Comparison of ENCODE assay signal across 13 cellular contexts in the genomic region with DNA sequence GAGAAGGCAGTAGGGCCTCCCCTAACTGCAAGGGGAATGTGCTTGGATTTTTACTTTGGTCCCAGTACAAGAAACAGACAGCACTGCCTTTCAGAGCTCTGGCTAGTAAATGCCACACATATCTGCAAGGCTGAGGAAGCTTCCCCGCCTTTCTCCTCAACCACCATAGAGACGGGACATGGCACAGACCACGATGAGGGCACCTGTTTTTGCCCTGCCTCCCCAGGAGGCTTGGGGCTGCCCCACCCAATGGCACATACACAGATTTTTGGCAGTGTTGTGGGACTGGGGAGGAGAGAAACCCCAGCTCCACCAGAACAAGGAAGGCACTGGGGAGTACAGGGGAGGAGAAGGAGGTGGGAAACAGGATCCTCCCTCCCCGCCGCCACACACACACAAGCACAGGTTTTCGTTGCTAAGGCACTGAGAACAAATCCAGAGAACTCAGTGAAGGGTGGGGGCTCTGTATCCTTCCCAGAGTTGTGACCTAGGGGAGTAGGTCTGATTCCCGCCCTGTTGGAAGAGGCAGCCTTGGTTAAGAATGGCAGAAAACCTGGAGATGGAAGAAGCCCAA. TPM values are rescaled to one million over a fixed set of nuclear protein-coding genes. Genes with fewer than 3 reads are reported as not detected.
DNase-seq lines count a peak whose midpoint lies in the region; ATAC-seq and TF ChIP-seq lines count a peak whose summit lies in the region.
"Had no signal": no experiment of that assay in that cellular context is flagged by ENCODE, and none has a peak within 500 bp of the region (broad histone marks: within the 10 kb centered on the region; RNA-seq: fewer than 3 reads in every experiment).

No MANE protein-coding gene starts in this region.

- peaks cover 30% of the 10 kb centered on the region for H3K4me1 Mint-ChIP-seq in CD8-positive, alpha-beta T cell (ENCODE audit: low read depth)
- H3K4me1 Mint-ChIP-seq in T-helper 17 cell, result peaks cover 27% of the 10 kb centered on the region

- no peak for ATAC-seq in CD8-positive, alpha-beta T cell
- ATAC-seq in T-helper 17 cell (no peak), right cardiac atrium (peak in 1 of 2 donors; percentile 42), psoas muscle (no peak), HG03521 (IDR thresholded peaks at IDR 0.05; ENCODE audit: unreplicated experiment) (no peak)

- DNase-seq in CD8-positive, alpha-beta T cell, result no peak
- no peak for DNase-seq in T-helper 17 cell
- DNase-seq in right cardiac atrium, result peak in 1 of 3 donors; percentile 52
- DNase-seq in psoas muscle, result no peak
- DNase-seq in EL, result no peak
- no peak for DNase-seq in 8988T
- DNase-seq in GM19238 (ENCODE audit: insufficient read length, low spot score), result no peak
- DNase-seq: activated CD4-positive, alpha-beta T cell treated with anti-CD3 and anti-CD28 coated beads for 48 hours; brain microvascular endothelial cell; foreskin melanocyte; NCI-H226 had no signal

- peaks cover 45% of the 10 kb centered on the region for H3K36me3 Mint-ChIP-seq in CD8-positive, alpha-beta T cell
- H3K36me3 Mint-ChIP-seq in T-helper 17 cell (ENCODE audit: low read depth), result peaks cover 2% of the 10 kb centered on the region

- CTCF ChIA-PET in CD8-positive, alpha-beta T cell (lab: Charles Lee), result no interaction called here

- peaks cover 7% of the 10 kb centered on the region for H3K4me1 ChIP-seq in CD8-positive, alpha-beta T cell (ENCODE audit: insufficient read depth, low read length)
- H3K4me1 ChIP-seq in right cardiac atrium (ENCODE audit: control insufficient read depth, insufficient read depth, low read length) (peaks cover 22% of the 10 kb centered on the region), psoas muscle (peaks cover 6% of the 10 kb centered on the region)

- WGBS in right cardiac atrium, result 59% methylated on average over 7 of the region's 7 CpGs
- 68 to 75% (median 73%) methylated on average over 7 of the region's 7 CpGs for WGBS in psoas muscle, 3 donors

- H3K27me3 ChIP-seq in CD8-positive, alpha-beta T cell (ENCODE audit: insufficient read depth, low read length), result no peaks in the 10 kb centered on the region
- no peaks in the 10 kb centered on the region for H3K27me3 ChIP-seq in right cardiac atrium (ENCODE audit: control insufficient read depth, insufficient read depth)
- H3K27me3 ChIP-seq in psoas muscle (ENCODE audit: insufficient read depth in 3 of 3, low read length in 2 of 3), result no peaks in the 10 kb centered on the region
- H3K27me3 ChIP-seq: brain microvascular endothelial cell, SJSA1 had no signal

- H3K9me3 Mint-ChIP-seq in CD8-positive, alpha-beta T cell, result no peaks in the 10 kb centered on the region

- TF ChIP-seq CTCF in CD8-positive, alpha-beta T cell (IDR thresholded peaks at IDR 0.05), result no peak
- TF ChIP-seq CTCF in psoas muscle (IDR thresholded peaks at IDR 0.05), result no peak

- H3K27ac Mint-ChIP-seq in CD8-positive, alpha-beta T cell, result peak overlapping the region; percentile 72
- peak overlapping the region; percentile 84 for H3K27ac Mint-ChIP-seq in T-helper 17 cell

- H3K9me3 ChIP-seq in CD8-positive, alpha-beta T cell (ENCODE audit: low read length), result no peaks in the 10 kb centered on the region
- no peaks in the 10 kb centered on the region for H3K9me3 ChIP-seq in T-helper 17 cell (ENCODE audit: control insufficient read depth, low read length, poor library complexity, severe bottlenecking)
- H3K9me3 ChIP-seq in right cardiac atrium (ENCODE audit: control insufficient read depth, low read length), result no peaks in the 10 kb centered on the region
- H3K9me3 ChIP-seq in psoas muscle, result no peaks in the 10 kb centered on the region
- H3K9me3 ChIP-seq: SJSA1 had no signal

- peaks cover 16% of the 10 kb centered on the region for H3K36me3 ChIP-seq in CD8-positive, alpha-beta T cell (ENCODE audit: insufficient read depth, low read length)
- H3K36me3 ChIP-seq in psoas muscle (ENCODE audit: insufficient read depth in 1 of 2, low read depth in 1 of 2), result peaks cover 0 to 52% of the 10 kb centered on the region in 2 donors

- no peaks in the 10 kb centered on the region for H3K27me3 Mint-ChIP-seq in CD8-positive, alpha-beta T cell (ENCODE audit: low read depth)
- H3K27me3 Mint-ChIP-seq in T-helper 17 cell, result no peaks in the 10 kb centered on the region

- H3K4me3 Mint-ChIP-seq in CD8-positive, alpha-beta T cell, result no peak overlapping the region
- no peak overlapping the region for H3K4me3 Mint-ChIP-seq in T-helper 17 cell

- H3K27ac ChIP-seq in CD8-positive, alpha-beta T cell (ENCODE audit: low read depth, low read length), result no peak overlapping the region
- peak overlapping the region; percentile 60 for H3K27ac ChIP-seq in right cardiac atrium (ENCODE audit: low read length)
- H3K27ac ChIP-seq in psoas muscle, result peak overlapping the region; percentile 46
- H3K27ac ChIP-seq: brain microvascular endothelial cell, SJSA1 had no signal

- intact Hi-C loops in CD8-positive, alpha-beta T cell (cut with DNase I, micrococcal nuclease), result no loop called here
- intact Hi-C loops in right cardiac atrium (cut with DNase I), result no loop called here
- intact Hi-C loops in psoas muscle (cut with DNase I), result no loop called here

- no peak overlapping the region for H3K4me3 ChIP-seq in CD8-positive, alpha-beta T cell (ENCODE audit: low read depth, low read length)
- H3K4me3 ChIP-seq in right cardiac atrium (ENCODE audit: low read length) (no peak overlapping the region), psoas muscle (no peak overlapping the region)
- H3K4me3 ChIP-seq: SJSA1 had no signal

- POLR2A ChIA-PET in CD8-positive, alpha-beta T cell (lab: Charles Lee), result interaction anchor here (0.7 kb wide), 1 partner anchor 12 kb away, joined by 3 read pairs; no protein-coding TSS in a partner anchor

RNA-seq across cellular contexts. Expression of gene VAT1, which starts 7.2 kb away (rescaled TPM):
- 10 to 100 TPM; 12.6 to 15.1 TPM for total RNA-seq in CD8-positive, alpha-beta T cell
- 10 to 100 TPM; 26.0 to 29.3 TPM for total RNA-seq in T-helper 17 cell
- total RNA-seq in right cardiac atrium, result 100 to 1,000 TPM in 1 of 4 donors, 10 to 100 TPM in 3; 85.9 to 107 (median 93.7) TPM
- 71.6 TPM for polyA plus RNA-seq in right cardiac atrium
- total RNA-seq in psoas muscle, result 10 to 100 TPM; 20.0 to 50.6 (median 34.1) TPM
- polyA plus RNA-seq in psoas muscle, result 10 to 100 TPM; 19.2 to 20.2 (median 19.7) TPM

RNA-seq across cellular contexts. Expression of gene IFI35, which starts 8.4 kb away (rescaled TPM):
- total RNA-seq in CD8-positive, alpha-beta T cell, result 10 to 100 TPM; 24.3 to 25.6 TPM
- total RNA-seq in T-helper 17 cell (10 to 100 TPM; 23.1 to 23.8 TPM), right cardiac atrium (10 to 100 TPM; 15.1 to 20.3 (median 19.5) TPM), psoas muscle (1 to 10 TPM; 4.6 to 6.5 (median 6.2) TPM)
- polyA plus RNA-seq in right cardiac atrium (19.1 TPM), psoas muscle (1 to 10 TPM; 4.2 to 7.8 (median 6.5) TPM)

RNA-seq across cellular contexts. Expression of gene RND2, which starts 10.0 kb away (rescaled TPM):
- under 1 TPM in 1 of 2 experiments, not detected in 1; 0.30 TPM for total RNA-seq in CD8-positive, alpha-beta T cell
- 1 to 10 TPM in 1 of 2 donors, under 1 TPM in 1; 0.12 to 1.1 TPM for total RNA-seq in T-helper 17 cell
- 1 to 10 TPM; 2.9 to 5.3 (median 4.2) TPM for total RNA-seq in right cardiac atrium
- polyA plus RNA-seq in right cardiac atrium, result 3.2 TPM
- under 1 TPM; 0.04 to 0.22 (median 0.16) TPM for total RNA-seq in psoas muscle
- under 1 TPM; 0.04 to 0.09 (median 0.04) TPM for polyA plus RNA-seq in psoas muscle

RNA-seq across cellular contexts. Expression of gene RPL27, which starts 16.8 kb away (rescaled TPM):
- 1,000 to 10,000 TPM; 1,796 to 1,873 TPM for total RNA-seq in CD8-positive, alpha-beta T cell
- total RNA-seq in T-helper 17 cell (1,000 to 10,000 TPM; 1,342 to 1,395 TPM), right cardiac atrium (100 to 1,000 TPM; 651 to 877 (median 735) TPM), psoas muscle (1,000 to 10,000 TPM in 1 of 4 donors, 100 to 1,000 TPM in 3; 506 to 1,045 (median 824) TPM)
- polyA plus RNA-seq in right cardiac atrium (2,068 TPM), psoas muscle (1,000 to 10,000 TPM; 2,533 to 3,118 (median 2,913) TPM)

RNA-seq across cellular contexts. Expression of gene RUNDC1, which starts 34.7 kb away (rescaled TPM):
- total RNA-seq in CD8-positive, alpha-beta T cell, result 10 to 100 TPM; 19.2 to 19.4 TPM
- total RNA-seq in T-helper 17 cell (10 to 100 TPM; 15.6 to 16.6 TPM), right cardiac atrium (10 to 100 TPM in 3 of 4 donors, 1 to 10 TPM in 1; 9.8 to 14.4 (median 10.7) TPM), psoas muscle (10 to 100 TPM in 2 of 4 donors, 1 to 10 TPM in 2; 8.7 to 16.8 (median 12.8) TPM)
- polyA plus RNA-seq in right cardiac atrium (6.7 TPM), psoas muscle (10 to 100 TPM; 10.4 to 17.8 (median 10.6) TPM)
